In the genomic region with DNA sequence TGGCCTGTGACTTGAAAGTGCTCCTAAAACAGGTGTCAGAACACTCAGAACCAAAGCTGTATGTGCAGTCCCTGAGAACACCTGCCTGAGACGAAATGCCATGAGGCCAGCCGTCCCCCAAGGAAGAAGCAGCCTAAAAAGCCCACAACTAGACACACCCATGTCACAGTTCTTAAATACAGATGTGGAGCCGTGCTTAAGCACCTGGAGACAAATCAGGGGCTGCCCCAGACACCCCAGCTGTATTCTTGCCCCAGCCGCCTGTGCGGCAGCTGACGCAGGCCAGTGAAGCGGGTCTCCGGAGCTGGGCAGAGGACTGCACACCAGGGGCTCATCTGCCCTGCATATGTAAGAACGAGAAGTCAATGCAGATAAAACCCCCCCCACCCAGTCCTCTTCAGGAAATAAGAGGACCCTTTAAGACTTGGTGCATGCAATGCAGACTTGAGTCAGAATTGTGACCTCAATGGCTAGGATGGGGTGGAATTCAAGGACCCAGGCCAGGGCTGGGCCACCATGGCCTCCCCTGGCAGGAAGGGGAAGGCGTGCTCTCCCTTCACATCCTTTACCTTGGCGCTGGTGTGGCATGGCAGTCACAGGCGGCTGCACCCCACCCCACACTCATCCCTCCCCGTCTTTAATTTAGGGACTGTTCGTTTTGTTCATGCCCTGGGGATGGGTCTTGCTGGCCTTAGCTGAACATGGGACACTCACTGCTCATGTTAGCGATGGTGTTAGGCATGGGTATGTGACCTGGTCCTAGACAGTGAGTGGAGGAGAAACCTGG, we compare ENCODE assay signal across 11 cellular contexts. TPM values are rescaled to one million over a fixed set of nuclear protein-coding genes. Genes with fewer than 3 reads are reported as not detected.
A peak's percentile ranks its signal among the peaks of the same experiment; 100 is the strongest.
DNase-seq lines count a peak whose midpoint lies in the region; ATAC-seq and TF ChIP-seq lines count a peak whose summit lies in the region.
"Had no signal": no experiment of that assay in that cellular context is flagged by ENCODE, and none has a peak within 500 bp of the region (broad histone marks: within the 10 kb centered on the region; RNA-seq: fewer than 3 reads in every experiment).

No MANE protein-coding gene starts in this region.

- no peak overlapping the region for H3K27ac ChIP-seq in left lung

- H3K4me1 ChIP-seq in left lung = no peaks in the 10 kb centered on the region

- no peaks in the 10 kb centered on the region for H3K9me3 ChIP-seq in left lung

- no peak for TF ChIP-seq CTCF in left lung (IDR thresholded peaks at IDR 0.05)

- intact Hi-C loops in left lung (cut with DNase I) = no loop called here

- H3K27me3 ChIP-seq in left lung = no peaks in the 10 kb centered on the region

- no peaks in the 10 kb centered on the region for H3K36me3 ChIP-seq in left lung

- no peak overlapping the region for H3K4me3 ChIP-seq in left lung
- H3K4me3 ChIP-seq: smooth muscle cell had no signal

- DNase-seq in left lung = peak; percentile 25 to 44
- DNase-seq in NCI-H1930 (lab: John Stamatoyannopoulos, UW) = no peak
- no peak for DNase-seq in epidermal melanocyte (ENCODE audit: insufficient read length, low spot score)
- no peak for DNase-seq in amygdala (lab: John Stamatoyannopoulos, UW)
- no peak for DNase-seq in pons (ENCODE audit: low spot score)
- DNase-seq: CD4-positive, alpha-beta T cell; stimulated activated naive CD8-positive, alpha-beta T cell treated with anti-CD3 and anti-CD28 coated beads, Interleukin-15, Interleukin-2, amounts not matched to agents 100 U/mL and 50 U/mL, for 24 hours had no signal

- ATAC-seq in GM18517 (IDR thresholded peaks at IDR 0.05; ENCODE audit: unreplicated experiment) = peak; percentile 72
- peak; percentile 73 for ATAC-seq in GM21576 (IDR thresholded peaks at IDR 0.05; ENCODE audit: unreplicated experiment)
- ATAC-seq in HG03175 (IDR thresholded peaks at IDR 0.05; ENCODE audit: unreplicated experiment) = peak; percentile 69
- ATAC-seq in left lung = no peak

RNA-seq across cellular contexts. Expression of a gene that starts 27.7 kb away (rescaled TPM):
- 10 to 100 TPM; 48.8 to 64.6 TPM for total RNA-seq in left lung

Comparison
In these comparisons a context has a peak if more than half of its experiments do, and no peak if none do; other contexts are left out.
1. DNase-seq: peak in left lung (2 of 2); none in NCI-H1930 (0 of 2), epidermal melanocyte (single experiment), amygdala (0 of 56) and pons (single experiment).